Comparison of ENCODE assay signal across 8 cellular contexts in genomic region chr11:65425105-65425970, GRCh38. TPM values are rescaled to one million over a fixed set of nuclear protein-coding genes. Genes with fewer than 3 reads are reported as not detected.
A peak's percentile ranks its signal among the peaks of the same experiment; 100 is the strongest.
DNase-seq lines count a peak whose midpoint lies in the region; ATAC-seq and TF ChIP-seq lines count a peak whose summit lies in the region.

No MANE protein-coding gene starts in this region.

- H3K9me3 ChIP-seq in MM.1S (replicated peaks; ENCODE audit: insufficient read depth, low read length) (no peaks in the 10 kb centered on the region), ectodermal cell (ENCODE audit: control insufficient read depth, low read length) (no peaks in the 10 kb centered on the region), mucosa of stomach (ENCODE audit: control insufficient read depth, low read length) (no peaks in the 10 kb centered on the region)

- H3F3A ChIP-seq in MM.1S (ENCODE audit: insufficient read depth, low read length): peaks cover 96% of the 10 kb centered on the region

- DNase-seq in CMK (ENCODE audit: low read depth) (peak; percentile 59), MM.1S (peak; percentile 87), NCI-H446 treated with DMSO at 0.1 percent for 48 hours (lab: John Stamatoyannopoulos, UW) (no peak)
- DNase-seq in activated CD4-positive, alpha-beta T cell treated with anti-CD3 and anti-CD28 coated beads, Interleukin-2, amount 50 U/mL, for 4 hours: peak; percentile 79 to 81

- no peaks in the 10 kb centered on the region for H3K27me3 Mint-ChIP-seq in stimulated activated naive CD8-positive, alpha-beta T cell treated with anti-CD3 and anti-CD28 coated beads, Interleukin-15, Interleukin-2, amounts not matched to agents 100 ng/mL and 50 ng/mL, for 24 hours

- H3K36me3 Mint-ChIP-seq in stimulated activated naive CD8-positive, alpha-beta T cell treated with anti-CD3 and anti-CD28 coated beads, Interleukin-15, Interleukin-2, amounts not matched to agents 100 ng/mL and 50 ng/mL, for 24 hours (ENCODE audit: low read depth): peaks cover 65% of the 10 kb centered on the region

- peak overlapping the region; percentile 100 for H3K27ac ChIP-seq in MM.1S (ENCODE audit: low read length)
- no peak overlapping the region for H3K27ac ChIP-seq in ectodermal cell (ENCODE audit: insufficient read depth, low read depth, low read length, poor library complexity, severe bottlenecking)

- H3K4me3 Mint-ChIP-seq in stimulated activated naive CD8-positive, alpha-beta T cell treated with anti-CD3 and anti-CD28 coated beads, Interleukin-15, Interleukin-2, amounts not matched to agents 100 ng/mL and 50 ng/mL, for 24 hours: peak overlapping the region; percentile 99

- H2AFZ ChIP-seq in MM.1S (ENCODE audit: low read length): no peak overlapping the region

- peak overlapping the region; percentile 100 for H3K27ac Mint-ChIP-seq in stimulated activated naive CD8-positive, alpha-beta T cell treated with anti-CD3 and anti-CD28 coated beads, Interleukin-15, Interleukin-2, amounts not matched to agents 100 ng/mL and 50 ng/mL, for 24 hours

- no peak for ATAC-seq in GM18519 (IDR thresholded peaks at IDR 0.05; ENCODE audit: low FRiP score, unreplicated experiment)

- H4K20me1 ChIP-seq in MM.1S (ENCODE audit: insufficient read depth, low read length): peaks cover 24% of the 10 kb centered on the region

- H3K36me3 ChIP-seq in MM.1S (replicated peaks; ENCODE audit: insufficient read depth, low read length) (no peaks in the 10 kb centered on the region), ectodermal cell (ENCODE audit: control insufficient read depth, insufficient read depth, low read length) (no peaks in the 10 kb centered on the region), mucosa of stomach (ENCODE audit: control insufficient read depth, insufficient read depth, low read length) (peaks cover 26% of the 10 kb centered on the region)

- no peaks in the 10 kb centered on the region for H3K9me2 ChIP-seq in MM.1S (replicated peaks; ENCODE audit: insufficient read depth, low read length)

- H3K4me1 Mint-ChIP-seq in stimulated activated naive CD8-positive, alpha-beta T cell treated with anti-CD3 and anti-CD28 coated beads, Interleukin-15, Interleukin-2, amounts not matched to agents 100 ng/mL and 50 ng/mL, for 24 hours (ENCODE audit: low read depth): peaks cover 77% of the 10 kb centered on the region

- TF ChIP-seq CTCF in MM.1S (IDR thresholded peaks at IDR 0.05; ENCODE audit: low read length): no peak

- peak overlapping the region; percentile 87 for H3K4me3 ChIP-seq in MM.1S (ENCODE audit: low read length)
- H3K4me3 ChIP-seq in ectodermal cell (ENCODE audit: insufficient read depth, low read depth, low read length): peak overlapping the region; percentile 57
- H3K4me3 ChIP-seq in mucosa of stomach (ENCODE audit: low read length): peak overlapping the region; percentile 95

- H3K4me2 ChIP-seq in MM.1S (ENCODE audit: low read depth, low read length): peak overlapping the region; percentile 99

- H3K9ac ChIP-seq in MM.1S (ENCODE audit: low read length) (peak overlapping the region; percentile 100), mucosa of stomach (ENCODE audit: low read length) (peak overlapping the region; percentile 100)

- no peaks in the 10 kb centered on the region for H3K9me3 Mint-ChIP-seq in stimulated activated naive CD8-positive, alpha-beta T cell treated with anti-CD3 and anti-CD28 coated beads, Interleukin-15, Interleukin-2, amounts not matched to agents 100 ng/mL and 50 ng/mL, for 24 hours

- 59 to 67% methylated on average over 9 of the region's 9 CpGs for WGBS in ectodermal cell, 2 experiments

- H3K27me3 ChIP-seq in MM.1S (replicated peaks; ENCODE audit: insufficient read depth, low read length) (no peaks in the 10 kb centered on the region), ectodermal cell (ENCODE audit: control insufficient read depth, insufficient read depth, low read length, poor library complexity, severe bottlenecking) (no peaks in the 10 kb centered on the region), mucosa of stomach (ENCODE audit: control insufficient read depth, insufficient read depth, low read length) (no peaks in the 10 kb centered on the region)

- peaks cover 43% of the 10 kb centered on the region for H3K4me1 ChIP-seq in MM.1S (ENCODE audit: low read length)
- H3K4me1 ChIP-seq in ectodermal cell (ENCODE audit: control insufficient read depth, insufficient read depth, low read length): peaks cover 60% of the 10 kb centered on the region
- peaks cover 36% of the 10 kb centered on the region for H3K4me1 ChIP-seq in mucosa of stomach (ENCODE audit: control insufficient read depth, insufficient read depth, low read length)

- H3K79me2 ChIP-seq in MM.1S (ENCODE audit: low read length): peaks cover 82% of the 10 kb centered on the region

RNA-seq across cellular contexts. Expression of gene NEAT1, which starts 2.7 kb away (rescaled TPM):
- 40.3 TPM for polyA plus RNA-seq in ectodermal cell (2013, experiment 1 of 4)
- polyA plus RNA-seq in ectodermal cell (2013, experiment 2 of 4): 49.6 TPM
- polyA plus RNA-seq in ectodermal cell (2013, experiment 3 of 4): 17.1 TPM
- polyA plus RNA-seq in ectodermal cell (2013, experiment 4 of 4): 14.7 TPM

RNA-seq across cellular contexts. Expression of gene FRMD8, which starts 38.9 kb away (rescaled TPM):
- polyA plus RNA-seq in ectodermal cell (2013, experiment 1 of 4): 15.0 TPM
- polyA plus RNA-seq in ectodermal cell (2013, experiment 2 of 4): 16.6 TPM
- 12.3 TPM for polyA plus RNA-seq in ectodermal cell (2013, experiment 3 of 4)
- 12.3 TPM for polyA plus RNA-seq in ectodermal cell (2013, experiment 4 of 4)

RNA-seq across cellular contexts. Expression of gene SLC25A45, which starts 42.9 kb away (rescaled TPM):
- 0.43 TPM for polyA plus RNA-seq in ectodermal cell (2013, experiment 1 of 4)
- 0.80 TPM for polyA plus RNA-seq in ectodermal cell (2013, experiment 2 of 4)
- polyA plus RNA-seq in ectodermal cell (2013, experiment 3 of 4): 1.1 TPM
- 0.93 TPM for polyA plus RNA-seq in ectodermal cell (2013, experiment 4 of 4)
